ENCODE assay signal across 8 cellular contexts in genomic region chr1:245153081-245153644, GRCh38. TPM values are rescaled to one million over a fixed set of nuclear protein-coding genes. Genes with fewer than 3 reads are reported as not detected.
A peak's percentile ranks its signal among the peaks of the same experiment; 100 is the strongest.
DNase-seq lines count a peak whose midpoint lies in the region; ATAC-seq, FAIRE-seq and TF ChIP-seq lines count a peak whose summit lies in the region.

No MANE protein-coding gene starts in this region.

- POLR2A ChIA-PET in BJ (lab: Charles Lee) = no interaction called here

- TF ChIP-seq POLR2A in H54 (IDR thresholded peaks at IDR 0.05; ENCODE audit: low read depth, low read length) = no peak

- H3K27me3 ChIP-seq in BJ (ENCODE audit: control insufficient read depth, insufficient read depth, low read length) = peaks cover 5% of the 10 kb centered on the region

- ATAC-seq in HG02840 (IDR thresholded peaks at IDR 0.05; ENCODE audit: low FRiP score, unreplicated experiment) = no peak

- H3K36me3 ChIP-seq in BJ (ENCODE audit: control insufficient read depth, insufficient read depth, low read length) = no peaks in the 10 kb centered on the region

- peak overlapping the region; percentile 82 for H3K4me3 ChIP-seq in BJ (ENCODE audit: low read depth, low read length)

- peak; percentile 72 for TF ChIP-seq CTCF in BJ (IDR thresholded peaks at IDR 0.05; ENCODE audit: insufficient read depth, low read depth, low read length)

- FAIRE-seq in H54 (lab: Jason Lieb, UNC) = no peak

- CTCF ChIA-PET in BJ (lab: Yijun Ruan, JAX) = interaction anchor here (0.6 to 5.3 kb wide), 55 partner anchors 11 to 1571 kb away, joined by 3 to 58 read pairs (median 4); partner anchors contain the start of gene SCCPDH

- DNase-seq in BJ (ENCODE audit: low read depth) (no peak), H54 (ENCODE audit: insufficient read length, low spot score) (peak; percentile 73), NCI-H2227 treated with DMSO at 0.1 percent for 48 hours (lab: John Stamatoyannopoulos, UW) (peak; percentile 79), cerebellum (ENCODE audit: low spot score) (peak; percentile 86), kidney glomerular epithelial cell (lab: John Stamatoyannopoulos, UW) (peak; percentile 56)
- DNase-seq in activated CD4-positive, CD25-positive, alpha-beta regulatory T cell treated with anti-CD3 and anti-CD28 coated beads, Interleukin-2, amount 50 U/mL, for 72 hours = peak; percentile 42
- peak; percentile 49 to 59 (median 53) for DNase-seq in stimulated activated CD4-positive, alpha-beta T cell treated with anti-CD3 and anti-CD28 coated beads, Interleukin-12 subunit alpha, Interleukin-12 subunit beta, amount 100 ng/mL, for 48 hours (ENCODE audit: low read depth in 2 of 3, low spot score in 1 of 3)

RNA-seq across cellular contexts. Expression of gene KIF26B, which starts 1.6 kb away (rescaled TPM):
- polyA plus RNA-seq in BJ (2011; rRNA removed) = 2.8 and 3.0 TPM in 2 replicates
- polyA minus RNA-seq in BJ (2011; rRNA and poly(A)+ RNA removed) = 19.6 and 32.0 TPM in 2 replicates
- total RNA-seq in cerebellum = 22.0 TPM
